ENCODE assay signal across 8 cellular contexts in the genomic region with DNA sequence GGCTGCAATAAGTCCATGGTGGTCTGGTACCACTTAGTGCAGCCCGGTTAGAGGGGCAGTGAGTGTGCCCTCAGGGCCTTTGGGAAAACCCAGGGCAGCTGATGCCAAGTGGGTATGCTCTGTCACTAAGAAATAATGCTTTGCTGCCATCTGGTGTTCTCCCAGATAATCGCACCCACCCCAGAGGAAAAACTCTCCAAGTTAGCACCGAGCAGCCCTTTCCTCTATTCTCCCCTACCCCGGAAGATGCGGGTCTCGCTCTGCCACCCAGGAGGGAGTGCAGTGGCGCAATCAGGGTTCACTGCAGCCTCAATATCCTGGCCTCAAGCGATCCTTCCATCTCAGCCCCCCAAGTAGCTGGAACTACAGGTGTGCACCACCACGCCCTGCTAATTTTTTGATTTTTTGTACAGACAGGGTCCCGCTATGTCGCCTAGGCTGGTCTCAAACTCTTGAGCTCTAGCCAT. TPM values are rescaled to one million over a fixed set of nuclear protein-coding genes. Genes with fewer than 3 reads are reported as not detected.
DNase-seq lines count a peak whose midpoint lies in the region; ATAC-seq and TF ChIP-seq lines count a peak whose summit lies in the region.

No MANE protein-coding gene starts in this region.

- H3K9me3 ChIP-seq in DND-41 (ENCODE audit: insufficient read depth, low read length, severe bottlenecking) (no peaks in the 10 kb centered on the region), PC-9 (ENCODE audit: insufficient read depth, low read depth) (no peaks in the 10 kb centered on the region)

- H3K4me2 ChIP-seq in DND-41 (ENCODE audit: insufficient read depth, low read length) (peak overlapping the region; percentile 20; the same call in 1 of the 2 replicates), PC-9 (no peak overlapping the region)

- H3K9ac ChIP-seq in DND-41 (ENCODE audit: low read depth, low read length), result no peak overlapping the region

- CTCF ChIA-PET in PC-9 (lab: Charles Lee), result interaction anchor here (0.6 to 3.7 kb wide), 4 partner anchors 315 to 458 kb away, joined by 3 to 31 read pairs (median 4); no protein-coding TSS in a partner anchor

- peak; percentile 72 for DNase-seq in DND-41
- DNase-seq in HuH-7 (ENCODE audit: low spot score), result peak; percentile 82
- DNase-seq in PC-9, result peak in 1 of 2 experiments; percentile 59
- DNase-seq in activated T-cell treated with anti-CD3 and anti-CD28 coated beads, Interleukin-2, amount 50 U/mL, for 4 hours, result peak; percentile 63
- peak; percentile 70 for DNase-seq in fibroblast of peridontal ligament (ENCODE audit: extremely low read depth)
- DNase-seq in neural crest cell (ENCODE audit: low read depth, low spot score), result peak; percentile 83
- peak in 37 of 49 donors; percentile 17 to 74 (median 47) for DNase-seq in substantia nigra (lab: John Stamatoyannopoulos, UW)

- no peak overlapping the region for H3K4me3 Mint-ChIP-seq in activated T-cell treated with anti-CD3 and anti-CD28 coated beads, Interleukin-2, amount 50 U/mL, for 4 hours
- no peak overlapping the region for H3K4me3 Mint-ChIP-seq in neural crest cell

- BruUV-seq in PC-9 (replicated peaks; lab: Mats Ljungman, UMichigan), result no TSS peak

- H3K9me3 Mint-ChIP-seq in activated T-cell treated with anti-CD3 and anti-CD28 coated beads, Interleukin-2, amount 50 U/mL, for 4 hours, result no peaks in the 10 kb centered on the region
- H3K9me3 Mint-ChIP-seq in neural crest cell, result no peaks in the 10 kb centered on the region

- peaks cover 5% of the 10 kb centered on the region for H3K4me1 Mint-ChIP-seq in activated T-cell treated with anti-CD3 and anti-CD28 coated beads, Interleukin-2, amount 50 U/mL, for 4 hours (ENCODE audit: low read depth)
- peaks cover 21% of the 10 kb centered on the region for H3K4me1 Mint-ChIP-seq in neural crest cell

- H2AFZ ChIP-seq in DND-41 (ENCODE audit: low read depth, low read length), result no peak overlapping the region; the same call in 1 of the 2 replicates
- no peak overlapping the region for H2AFZ ChIP-seq in PC-9

- ATAC-seq in DND-41 (ENCODE audit: insufficient read depth, low read depth), result peak; percentile 93
- peak; percentile 82 to 87 for ATAC-seq in activated T-cell treated with anti-CD3 and anti-CD28 coated beads, Interleukin-2, amount 50 U/mL, for 4 hours
- ATAC-seq in HG02588 (IDR thresholded peaks at IDR 0.05; ENCODE audit: unreplicated experiment), result no peak

- no peak overlapping the region for H3K27ac Mint-ChIP-seq in neural crest cell (ENCODE audit: unreplicated experiment)

- POLR2A ChIA-PET in PC-9 (lab: Charles Lee; ENCODE audit: unreplicated experiment), result interaction anchor here (0.7 kb wide), 1 partner anchor 466 kb away, joined by 4 read pairs; no protein-coding TSS in a partner anchor

- H3K4me3 ChIP-seq in DND-41 (ENCODE audit: low read depth in 1 of 2, low read length in 2 of 2), result no peak overlapping the region
- H3K4me3 ChIP-seq in PC-9, result no peak overlapping the region

- H3K27me3 ChIP-seq in DND-41 (ENCODE audit: insufficient read depth, low read length, poor library complexity) (no peaks in the 10 kb centered on the region), PC-9 (ENCODE audit: insufficient read depth, low read depth) (no peaks in the 10 kb centered on the region)

- peak; percentile 85 for TF ChIP-seq CTCF in DND-41 (IDR thresholded peaks at IDR 0.05; ENCODE audit: borderline replicate concordance, extremely low read depth, low read length, poor library complexity, severe bottlenecking)
- TF ChIP-seq CTCF in PC-9 (conservative IDR thresholded peaks at IDR 0.05), result peak; percentile 80
- peak; percentile 89 for TF ChIP-seq CTCF in neural crest cell (conservative IDR thresholded peaks at IDR 0.05)

- no peaks in the 10 kb centered on the region for H3K9me2 ChIP-seq in PC-9 (ENCODE audit: insufficient read depth)

- no peaks in the 10 kb centered on the region for H3K4me1 ChIP-seq in DND-41 (ENCODE audit: insufficient read depth, low read length)
- no peaks in the 10 kb centered on the region for H3K4me1 ChIP-seq in PC-9 (replicated peaks; ENCODE audit: insufficient read depth)

- intact Hi-C loops in PC-9 (cut with micrococcal nuclease; ENCODE audit: unreplicated experiment), result loop anchor here (1.0 to 10.0 kb wide), 6 partner anchors 121 to 603 kb away; no protein-coding TSS in a partner anchor

- H4K20me1 ChIP-seq in DND-41 (ENCODE audit: insufficient read depth, low read length) (no peaks in the 10 kb centered on the region), PC-9 (ENCODE audit: insufficient read depth) (no peaks in the 10 kb centered on the region)

- no peaks in the 10 kb centered on the region; the same call in 1 of the 2 replicates for H3F3A ChIP-seq in PC-9 (ENCODE audit: insufficient read depth, low read depth)

- H3K36me3 ChIP-seq in DND-41 (ENCODE audit: insufficient read depth, low read length), result peaks cover 11% of the 10 kb centered on the region
- H3K36me3 ChIP-seq in PC-9 (ENCODE audit: low read depth), result no peaks in the 10 kb centered on the region

- H3K36me3 Mint-ChIP-seq in activated T-cell treated with anti-CD3 and anti-CD28 coated beads, Interleukin-2, amount 50 U/mL, for 4 hours (ENCODE audit: insufficient read depth), result peaks cover 5% of the 10 kb centered on the region
- peaks cover 3% of the 10 kb centered on the region for H3K36me3 Mint-ChIP-seq in neural crest cell (ENCODE audit: low read depth)

- no peak overlapping the region for H3K27ac ChIP-seq in DND-41 (ENCODE audit: low read length)
- no peak overlapping the region for H3K27ac ChIP-seq in PC-9
- H3K27ac ChIP-seq in substantia nigra (ENCODE audit: low read depth, low read length, poor library complexity, severe bottlenecking), result no peak overlapping the region

- H3K79me2 ChIP-seq in DND-41 (ENCODE audit: insufficient read depth, low read length) (no peaks in the 10 kb centered on the region), PC-9 (ENCODE audit: low read depth) (no peaks in the 10 kb centered on the region)

- no peaks in the 10 kb centered on the region for H3K27me3 Mint-ChIP-seq in activated T-cell treated with anti-CD3 and anti-CD28 coated beads, Interleukin-2, amount 50 U/mL, for 4 hours (ENCODE audit: low read depth)
- H3K27me3 Mint-ChIP-seq in neural crest cell (ENCODE audit: low read depth), result no peaks in the 10 kb centered on the region

RNA-seq across cellular contexts. Expression of gene DAPK2, which starts 21.3 kb away (rescaled TPM):
- 11.0 and 19.6 TPM in 2 replicates for total RNA-seq in PC-9 (2021)
- total RNA-seq in activated T-cell treated with anti-CD3 and anti-CD28 coated beads, Interleukin-2, amount 50 U/mL, for 4 hours, result 1 to 10 TPM in 1 of 3 donors, under 1 TPM in 2; 0.40 to 1.1 (median 0.71) TPM
- 8.5 and 8.8 TPM in 2 replicates for total RNA-seq in neural crest cell

RNA-seq across cellular contexts. Expression of gene CIAO2A, which starts 26.0 kb away (rescaled TPM):
- 72.1 and 76.3 TPM in 2 replicates for total RNA-seq in PC-9 (2021)
- 10 to 100 TPM; 37.5 to 45.4 (median 44.1) TPM for total RNA-seq in activated T-cell treated with anti-CD3 and anti-CD28 coated beads, Interleukin-2, amount 50 U/mL, for 4 hours
- 66.1 and 66.2 TPM in 2 replicates for total RNA-seq in neural crest cell

RNA-seq across cellular contexts. Expression of gene SNX1, which starts 28.2 kb away (rescaled TPM):
- total RNA-seq in PC-9 (2021) (114 and 137 TPM in 2 replicates), neural crest cell (104 and 131 TPM in 2 replicates)
- total RNA-seq in activated T-cell treated with anti-CD3 and anti-CD28 coated beads, Interleukin-2, amount 50 U/mL, for 4 hours, result 10 to 100 TPM; 88.4 to 96.4 (median 93.6) TPM
